In the genomic region with DNA sequence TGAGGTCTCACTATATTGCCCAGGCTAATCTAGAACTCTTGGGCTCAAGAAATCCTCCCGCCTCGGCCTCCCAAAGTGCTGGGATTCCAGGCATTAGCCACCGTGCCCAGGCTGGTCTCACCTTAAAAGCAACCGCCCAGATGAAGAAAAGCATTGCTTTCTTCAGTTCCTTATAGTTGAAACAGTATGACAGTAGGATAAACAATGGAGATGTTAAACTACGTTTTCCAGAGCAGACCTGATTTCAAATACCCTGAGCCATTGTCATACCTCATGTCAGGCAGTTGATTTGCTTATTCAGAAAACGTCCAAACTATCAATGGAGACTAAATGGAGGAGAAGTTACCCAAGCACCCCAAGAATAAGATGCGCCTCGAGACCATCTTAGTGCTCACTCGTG, we compare ENCODE assay signal across 11 cellular contexts. TPM values are rescaled to one million over a fixed set of nuclear protein-coding genes. Genes with fewer than 3 reads are reported as not detected.
DNase-seq lines count a peak whose midpoint lies in the region; ATAC-seq and TF ChIP-seq lines count a peak whose summit lies in the region.
"Had no signal": no experiment of that assay in that cellular context is flagged by ENCODE, and none has a peak within 500 bp of the region (broad histone marks: within the 10 kb centered on the region; RNA-seq: fewer than 3 reads in every experiment).

No MANE protein-coding gene starts in this region.

- intact Hi-C loops in gastrocnemius medialis (cut with DNase I; ENCODE audit: low total_unique reads), result loop anchor here (10.0 kb wide), 1 partner anchor 95 kb away; a partner anchor contains a TSS

- H3K27ac ChIP-seq in OCI-LY3 (ENCODE audit: low read length) (peak overlapping the region; percentile 87), gastrocnemius medialis (peak overlapping the region in 3 of 4 donors; percentile 85 to 88 (median 86))
- H3K27ac ChIP-seq: colonic mucosa, testis had no signal

- no peaks in the 10 kb centered on the region for H3K27me3 ChIP-seq in OCI-LY3 (ENCODE audit: low read depth, low read length)
- no peaks in the 10 kb centered on the region for H3K27me3 ChIP-seq in gastrocnemius medialis
- H3K27me3 ChIP-seq: colonic mucosa, right atrium auricular region, testis had no signal

- no peaks in the 10 kb centered on the region for H3K9me3 ChIP-seq in OCI-LY3 (ENCODE audit: insufficient read depth, low read length)
- no peaks in the 10 kb centered on the region for H3K9me3 ChIP-seq in gastrocnemius medialis
- H3K9me3 ChIP-seq: colonic mucosa, right atrium auricular region, testis had no signal

- DNase-seq in gastrocnemius medialis, result no peak
- DNase-seq in SW 1271 (lab: John Stamatoyannopoulos, UW), result no peak
- DNase-seq in GOT3 (lab: John Stamatoyannopoulos, UW), result no peak
- DNase-seq: colonic mucosa, NCI-H1694 treated with DMSO at 0.1 percent for 48 hours, testis had no signal

- H3K4me1 ChIP-seq in OCI-LY3 (ENCODE audit: low read length) (peaks cover 47% of the 10 kb centered on the region), gastrocnemius medialis (peaks cover 5 to 7% of the 10 kb centered on the region in 2 donors)
- H3K4me1 ChIP-seq: colonic mucosa, right atrium auricular region, testis had no signal

- in situ Hi-C loops in gastrocnemius medialis (cut with MboI; ENCODE audit: low sequenced_read_pairs in 4 of 4), result loop anchor here (10.0 kb wide), 1 partner anchor 135 kb away; no protein-coding TSS in a partner anchor

- ATAC-seq in GM18511 (IDR thresholded peaks at IDR 0.05; ENCODE audit: unreplicated experiment) (peak; percentile 3), GM21529 (IDR thresholded peaks at IDR 0.05; ENCODE audit: unreplicated experiment) (peak; percentile 10), gastrocnemius medialis (no peak), GM19023 (IDR thresholded peaks at IDR 0.05; ENCODE audit: unreplicated experiment) (no peak)

- peak overlapping the region; percentile 73 for H3K4me3 ChIP-seq in OCI-LY3 (ENCODE audit: low read length)
- H3K4me3 ChIP-seq in gastrocnemius medialis, result no peak overlapping the region
- H3K4me3 ChIP-seq: colonic mucosa, testis had no signal

- H3K4me2 ChIP-seq in OCI-LY3 (ENCODE audit: low read length), result peak overlapping the region; percentile 92

- peak overlapping the region; percentile 74 for H3K9ac ChIP-seq in OCI-LY3 (ENCODE audit: low read length)

- peak overlapping the region; percentile 36 for H2AFZ ChIP-seq in OCI-LY3 (ENCODE audit: low read depth, low read length)

- no peak for TF ChIP-seq POLR2A in gastrocnemius medialis (IDR thresholded peaks at IDR 0.05)

- no peaks in the 10 kb centered on the region for H4K20me1 ChIP-seq in OCI-LY3 (ENCODE audit: insufficient read depth, low read length)

- H3K36me3 ChIP-seq in OCI-LY3 (replicated peaks; ENCODE audit: low read depth, low read length) (no peaks in the 10 kb centered on the region), gastrocnemius medialis (no peaks in the 10 kb centered on the region)
- H3K36me3 ChIP-seq: colonic mucosa, right atrium auricular region had no signal

- H3K79me2 ChIP-seq in OCI-LY3 (ENCODE audit: low read length), result no peaks in the 10 kb centered on the region

- TF ChIP-seq CTCF in OCI-LY3 (IDR thresholded peaks at IDR 0.05; ENCODE audit: low read depth, low read length), result no peak
- TF ChIP-seq CTCF in gastrocnemius medialis (IDR thresholded peaks at IDR 0.05 in 4 of 5, conservative IDR thresholded peaks at IDR 0.05 in 1 of 5), result no peak

RNA-seq across cellular contexts. Expression of a gene that starts 26.3 kb away (rescaled TPM):
- 10 to 100 TPM in 1 of 4 donors, 1 to 10 TPM in 3; 4.6 to 21.4 (median 9.5) TPM for total RNA-seq in gastrocnemius medialis

Comparison
In these comparisons a context has a peak if more than half of its experiments do, and no peak if none do; other contexts are left out.
1. ATAC-seq: peak in GM18511 (single experiment) and GM21529 (single experiment); none in gastrocnemius medialis (0 of 2) and GM19023 (single experiment).